ENCODE assay signal across 26 cellular contexts in genomic region chr22:48960981-48961655, GRCh38.
A peak's percentile ranks its signal among the peaks of the same experiment; 100 is the strongest.
DNase-seq lines count a peak whose midpoint lies in the region; FAIRE-seq and TF ChIP-seq lines count a peak whose summit lies in the region.
"Had no signal": no experiment of that assay in that cellular context is flagged by ENCODE, and none has a peak within 500 bp of the region (broad histone marks: within the 10 kb centered on the region; RNA-seq: fewer than 3 reads in every experiment).

No MANE protein-coding gene starts in this region.

- H3K4me1 Mint-ChIP-seq in astrocyte (ENCODE audit: low read depth, unreplicated experiment) = peaks cover 15% of the 10 kb centered on the region
- H3K4me1 Mint-ChIP-seq: memory B cell had no signal

- no peaks in the 10 kb centered on the region for H3K36me3 ChIP-seq in astrocyte (ENCODE audit: insufficient read depth, low read length)
- H3K36me3 ChIP-seq in testis (ENCODE audit: low read depth, missing control alignments) = no peaks in the 10 kb centered on the region
- no peaks in the 10 kb centered on the region for H3K36me3 ChIP-seq in tibial nerve
- H3K36me3 ChIP-seq: brain microvascular endothelial cell, thyroid gland had no signal

- H3K27ac ChIP-seq in astrocyte (ENCODE audit: low read depth, low read length) (no peak overlapping the region), testis (no peak overlapping the region), tibial nerve (no peak overlapping the region)
- H3K27ac ChIP-seq: brain microvascular endothelial cell, GM23248, skin epidermis, thyroid gland had no signal

- peak overlapping the region; percentile 40 for H3K4me3 Mint-ChIP-seq in astrocyte (ENCODE audit: unreplicated experiment)
- H3K4me3 Mint-ChIP-seq: memory B cell; naive thymus-derived CD8-positive, alpha-beta T cell had no signal

- intact Hi-C loops in testis (cut with DNase I; ENCODE audit: low total_unique reads) = no loop called here

- no peak for TF ChIP-seq CTCF in astrocyte (IDR thresholded peaks at IDR 0.05; ENCODE audit: insufficient read depth, low read depth, low read length)
- TF ChIP-seq CTCF in testis (IDR thresholded peaks at IDR 0.05) = no peak
- TF ChIP-seq CTCF in tibial nerve (IDR thresholded peaks at IDR 0.05) = no peak

- DNase-seq in activated CD8-positive, alpha-beta memory T cell treated with anti-CD3 and anti-CD28 coated beads for 24 hours = peak; percentile 35
- DNase-seq in activated CD8-positive, alpha-beta memory T cell treated with anti-CD3 and anti-CD28 coated beads, Interleukin-2, amount 50 U/mL, for 4 hours = no peak
- DNase-seq in astrocyte (ENCODE audit: low read depth) (no peak), mesenteric fat pad (ENCODE audit: low spot score) (peak; percentile 72), testis (peak; percentile 9), tibial nerve (ENCODE audit: low spot score in 2 of 2) (no peak), HUDEP-2 (lab: John Stamatoyannopoulos, UW; ENCODE audit: unreplicated experiment in 76 of 76) (no peak), NCI-H1417 treated with DMSO at 0.1 percent for 48 hours (lab: John Stamatoyannopoulos, UW) (no peak)
- DNase-seq: activated CD4-positive, CD25-positive, alpha-beta regulatory T cell treated with anti-CD3 and anti-CD28 coated beads, Interleukin-2, amount 50 U/mL, for 72 hours; brain microvascular endothelial cell; cortex of kidney; DND-41; GM23248; kidney; NCI-H1048; SIG-M5; stimulated activated CD4-positive, alpha-beta T cell treated with anti-CD3 and anti-CD28 coated beads, Interleukin-2, amount 100 ng/mL, for 24 hours; stimulated activated naive CD4-positive, alpha-beta T cell; thyroid gland had no signal

- H3K27me3 Mint-ChIP-seq in astrocyte (ENCODE audit: low read depth, unreplicated experiment) = peaks cover 12% of the 10 kb centered on the region

- no peaks in the 10 kb centered on the region for H4K20me1 ChIP-seq in astrocyte (ENCODE audit: insufficient read depth, low read length)

- H3K27me3 ChIP-seq in astrocyte (ENCODE audit: insufficient read depth, low read length) (no peaks in the 10 kb centered on the region), testis (no peaks in the 10 kb centered on the region), tibial nerve (no peaks in the 10 kb centered on the region)
- H3K27me3 ChIP-seq: brain microvascular endothelial cell, thyroid gland had no signal

- H3K9ac ChIP-seq in astrocyte (ENCODE audit: low read length) = no peak overlapping the region
- H3K9ac ChIP-seq: GM23248 had no signal

- no peak overlapping the region for H2AFZ ChIP-seq in astrocyte (ENCODE audit: low read depth, low read length)
- H2AFZ ChIP-seq: GM23248 had no signal

- no peak overlapping the region for H3K4me3 ChIP-seq in astrocyte (ENCODE audit: insufficient read depth, low read depth, low read length)
- no peak overlapping the region for H3K4me3 ChIP-seq in testis
- no peak overlapping the region for H3K4me3 ChIP-seq in tibial nerve
- H3K4me3 ChIP-seq: GM23248, skin epidermis, thyroid gland had no signal

- H3K9me3 Mint-ChIP-seq in astrocyte (ENCODE audit: unreplicated experiment) = no peaks in the 10 kb centered on the region

- H3K27ac Mint-ChIP-seq in astrocyte (ENCODE audit: unreplicated experiment) = peak overlapping the region; percentile 85
- H3K27ac Mint-ChIP-seq: memory B cell; naive thymus-derived CD8-positive, alpha-beta T cell had no signal

- 66 to 71% methylated on average over 9 of the region's 9 CpGs for WGBS in testis, 2 donors
- 36 to 42% methylated on average over 9 of the region's 9 CpGs for WGBS in tibial nerve, 2 donors

- no peak for TF ChIP-seq EP300 in tibial nerve (IDR thresholded peaks at IDR 0.05)

- H3K4me2 ChIP-seq in astrocyte (ENCODE audit: low read length) = peak overlapping the region; percentile 15

- H3K79me2 ChIP-seq in astrocyte (ENCODE audit: insufficient read depth, low read length) = no peaks in the 10 kb centered on the region

- no peak for FAIRE-seq in astrocyte (lab: Jason Lieb, UNC)
- FAIRE-seq: A204.1, endometrium, GM12891, GM19239, kidney had no signal

- H3K9me3 ChIP-seq in astrocyte (ENCODE audit: insufficient read depth, low read depth, low read length) (peaks cover 7% of the 10 kb centered on the region), testis (no peaks in the 10 kb centered on the region), tibial nerve (no peaks in the 10 kb centered on the region)
- H3K9me3 ChIP-seq: thyroid gland had no signal

- TF ChIP-seq POLR2A in testis (IDR thresholded peaks at IDR 0.05) = no peak
- no peak for TF ChIP-seq POLR2A in tibial nerve (IDR thresholded peaks at IDR 0.05)

- H3K4me1 ChIP-seq in astrocyte (ENCODE audit: insufficient read depth, low read length) (no peaks in the 10 kb centered on the region), testis (no peaks in the 10 kb centered on the region), tibial nerve (peaks cover 0 to 9% (median 0%) of the 10 kb centered on the region in 4 donors)
- H3K4me1 ChIP-seq: thyroid gland had no signal

- H3K36me3 Mint-ChIP-seq in astrocyte (ENCODE audit: low read depth, unreplicated experiment) = peaks cover 2% of the 10 kb centered on the region
- H3K36me3 Mint-ChIP-seq: memory B cell had no signal

Comparison
In these comparisons a context has a peak if more than half of its experiments do, and no peak if none do; other contexts are left out.
1. DNase-seq: peak in activated CD8-positive, alpha-beta memory T cell treated with anti-CD3 and anti-CD28 coated beads for 24 hours (single experiment), mesenteric fat pad (single experiment) and testis (single experiment); none in activated CD8-positive, alpha-beta memory T cell treated with anti-CD3 and anti-CD28 coated beads, Interleukin-2, amount 50 U/mL, for 4 hours (single experiment), astrocyte (single experiment), tibial nerve (0 of 2), HUDEP-2 (0 of 76) and NCI-H1417 treated with DMSO at 0.1 percent for 48 hours (single experiment).